In genomic region chr5:179678238-179679013, GRCh38 we compare ENCODE assay signal across 8 cellular contexts. TPM values are rescaled to one million over a fixed set of nuclear protein-coding genes. Genes with fewer than 3 reads are reported as not detected.
DNase-seq lines count a peak whose midpoint lies in the region; ATAC-seq lines count a peak whose summit lies in the region.

No MANE protein-coding gene starts in this region.

- H3K4me3 ChIP-seq in endocrine pancreas (ENCODE audit: control insufficient read depth, insufficient read depth, low read length), result peak overlapping the region; percentile 50

- no peaks in the 10 kb centered on the region for H3K4me1 ChIP-seq in endocrine pancreas (ENCODE audit: control insufficient read depth, insufficient read depth, low read length)

- no peaks in the 10 kb centered on the region for H3K27me3 ChIP-seq in endocrine pancreas (ENCODE audit: control insufficient read depth, insufficient read depth, low read length)

- H3K9me3 ChIP-seq in endocrine pancreas (ENCODE audit: control insufficient read depth, low read length), result no peaks in the 10 kb centered on the region

- peak; percentile 91 for ATAC-seq in GM21381 (IDR thresholded peaks at IDR 0.05; ENCODE audit: unreplicated experiment)

- DNase-seq in COR-L47 (lab: John Stamatoyannopoulos, UW), result peak; percentile 95
- peak; percentile 87 for DNase-seq in HT1080 (ENCODE audit: low read depth)
- DNase-seq in NOMO-1 treated with DMSO at 0.1 percent for 48 hours (lab: John Stamatoyannopoulos, UW; ENCODE audit: unreplicated experiment), result peak; percentile 94
- DNase-seq in activated CD8-positive, alpha-beta memory T cell treated with anti-CD3 and anti-CD28 coated beads, Interleukin-2, amount 50 U/mL, for 1 hour (ENCODE audit: extremely low read depth), result peak; percentile 72
- peak; percentile 98 for DNase-seq in mesenteric fat pad (ENCODE audit: low spot score)
- peak; percentile 88 for DNase-seq in stimulated activated CD8-positive, alpha-beta memory T cell treated with anti-CD3 and anti-CD28 coated beads, Interleukin-12 subunit alpha, Interleukin-12 subunit beta, amount 100 ng/mL, for 4 hours (ENCODE audit: low read depth)

- H3K9ac ChIP-seq in endocrine pancreas (ENCODE audit: control insufficient read depth, insufficient read depth, low read length), result peak overlapping the region; percentile 90

- H3K36me3 ChIP-seq in endocrine pancreas (ENCODE audit: control insufficient read depth, insufficient read depth, low read length), result no peaks in the 10 kb centered on the region

RNA-seq across cellular contexts. Expression of gene CBY3, which starts 2.4 kb away (rescaled TPM):
- total RNA-seq in HT1080 (2014; rRNA removed; shearing (Covaris generic)), result not detected in 2 replicates
- not detected in 2 replicates for polyA plus RNA-seq in HT1080 (2015; cell fraction: cytosol; rRNA removed)
- not detected in 2 replicates for polyA plus RNA-seq in HT1080 (2015; cell fraction: nucleus; rRNA removed)
- total RNA-seq in mesenteric fat pad, result not detected

RNA-seq across cellular contexts. Expression of gene CANX, which starts 20.3 kb away (rescaled TPM):
- 346 and 364 TPM in 2 replicates for total RNA-seq in HT1080 (2014; rRNA removed; shearing (Covaris generic))
- polyA plus RNA-seq in HT1080 (2015; cell fraction: cytosol; rRNA removed), result 232 and 276 TPM in 2 replicates
- polyA plus RNA-seq in HT1080 (2015; cell fraction: nucleus; rRNA removed), result 514 and 568 TPM in 2 replicates
- total RNA-seq in mesenteric fat pad, result 649 TPM

RNA-seq across cellular contexts. Expression of gene MAML1, which starts 54.2 kb away (rescaled TPM):
- total RNA-seq in HT1080 (2014; rRNA removed; shearing (Covaris generic)), result 10.4 and 13.5 TPM in 2 replicates
- polyA plus RNA-seq in HT1080 (2015; cell fraction: cytosol; rRNA removed), result 17.0 and 20.2 TPM in 2 replicates
- polyA plus RNA-seq in HT1080 (2015; cell fraction: nucleus; rRNA removed), result 19.4 and 19.5 TPM in 2 replicates
- 20.4 TPM for total RNA-seq in mesenteric fat pad

RNA-seq across cellular contexts. Expression of gene HNRNPH1, which starts 55.0 kb away (rescaled TPM):
- total RNA-seq in HT1080 (2014; rRNA removed; shearing (Covaris generic)), result 404 and 420 TPM in 2 replicates
- 258 and 263 TPM in 2 replicates for polyA plus RNA-seq in HT1080 (2015; cell fraction: cytosol; rRNA removed)
- polyA plus RNA-seq in HT1080 (2015; cell fraction: nucleus; rRNA removed), result 1,110 and 1,196 TPM in 2 replicates
- total RNA-seq in mesenteric fat pad, result 429 TPM

Comparison
In these comparisons a context has a peak if more than half of its experiments do, and no peak if none do; other contexts are left out.
1. Peak in every context shown above with its lines: DNase-seq, ATAC-seq and H3K4me3 ChIP-seq.